ENCODE assay signal across 25 cellular contexts in genomic region chr4:124104101-124104500, GRCh38.
DNase-seq lines count a peak whose midpoint lies in the region; FAIRE-seq and TF ChIP-seq lines count a peak whose summit lies in the region.
"Had no signal": no experiment of that assay in that cellular context is flagged by ENCODE, and none has a peak within 500 bp of the region (broad histone marks: within the 10 kb centered on the region; RNA-seq: fewer than 3 reads in every experiment).

No MANE protein-coding gene starts in this region.

- H3K18ac ChIP-seq in H1 (ENCODE audit: extremely low read depth, low read length) = peak overlapping the region; percentile 1; the same call in 1 of the 2 replicates

- H3K79me1 ChIP-seq in H1 (ENCODE audit: low read depth, low read length) = no peaks in the 10 kb centered on the region

- H4K5ac ChIP-seq in H1 (ENCODE audit: insufficient read length, low read depth, low read length) = no peak overlapping the region

- H3K79me2 ChIP-seq in mammary epithelial cell (ENCODE audit: insufficient read depth, low read length) (no peaks in the 10 kb centered on the region), H1 (ENCODE audit: control insufficient read depth in 1 of 2, insufficient read depth in 2 of 2, low read length in 2 of 2) (no peaks in the 10 kb centered on the region)

- no peak overlapping the region for H3K4me3 ChIP-seq in mammary epithelial cell (replicated peaks in 1 of 3; ENCODE audit: insufficient read depth in 1 of 3, low read depth in 2 of 3, low read length in 3 of 3)
- H3K4me3 ChIP-seq in breast epithelium = no peak overlapping the region
- H3K4me3 ChIP-seq in H1 (ENCODE audit: extremely low read depth in 1 of 4, insufficient read depth in 2 of 4, low read depth in 3 of 4, low read length in 4 of 4) = no peak overlapping the region
- H3K4me3 ChIP-seq in thyroid gland (replicated peaks in 1 of 3) = no peak overlapping the region
- H3K4me3 ChIP-seq: HAP-1, MG63 had no signal

- H2BK5ac ChIP-seq in H1 (ENCODE audit: low read depth, low read length) = no peak overlapping the region

- in situ Hi-C loops in mammary epithelial cell (cut with MboI; ENCODE audit: low sequenced_read_pairs in 2 of 2) = loop anchor here (10.0 to 25.0 kb wide), 6 partner anchors 329 to 992 kb away; partner anchors contain the start of gene SPRY1 (in 1 of the 2)

- TF ChIP-seq POLR2A in breast epithelium (IDR thresholded peaks at IDR 0.05) = no peak
- no peak for TF ChIP-seq POLR2A in H1 (IDR thresholded peaks at IDR 0.05; ENCODE audit: control extremely low read depth in 1 of 2, low read depth in 2 of 2, low read length in 2 of 2)
- no peak for TF ChIP-seq POLR2A in thyroid gland (IDR thresholded peaks at IDR 0.05)

- H2BK20ac ChIP-seq in H1 (ENCODE audit: low read length) = no peak overlapping the region

- H3K27ac ChIP-seq in mammary epithelial cell (ENCODE audit: insufficient read depth, low read depth, low read length) = no peak overlapping the region
- H3K27ac ChIP-seq in breast epithelium = no peak overlapping the region
- H3K27ac ChIP-seq in H1 (ENCODE audit: low read depth, low read length) = no peak overlapping the region
- no peak overlapping the region for H3K27ac ChIP-seq in thyroid gland
- H3K27ac ChIP-seq: 22Rv1, HL-60 had no signal

- H3K9me3 ChIP-seq in mammary epithelial cell (replicated peaks; ENCODE audit: insufficient read depth, low read length) (no peaks in the 10 kb centered on the region), breast epithelium (no peaks in the 10 kb centered on the region), H1 (ENCODE audit: insufficient read depth in 2 of 2, low read depth in 1 of 2, low read length in 1 of 2) (no peaks in the 10 kb centered on the region), thyroid gland (no peaks in the 10 kb centered on the region)
- H3K9me3 ChIP-seq: BE2C, HAP-1 had no signal

- BruUV-seq in mammary epithelial cell (replicated peaks; lab: Mats Ljungman, UMichigan) = no TSS peak

- TF ChIP-seq CTCF in mammary epithelial cell (conservative IDR thresholded peaks at IDR 0.05 in 1 of 2, IDR thresholded peaks at IDR 0.05 in 1 of 2; ENCODE audit: extremely low read depth in 1 of 2, insufficient read depth in 1 of 2, low read depth in 1 of 2, low read length in 2 of 2) (no peak), breast epithelium (IDR thresholded peaks at IDR 0.05) (no peak), H1 (IDR thresholded peaks at IDR 0.05; ENCODE audit: control extremely low read depth in 1 of 3, insufficient read depth in 1 of 3, low read depth in 1 of 3, low read length in 3 of 3) (no peak), thyroid gland (IDR thresholded peaks at IDR 0.05) (no peak)

- dilution Hi-C loops in mammary epithelial cell (cut with HindIII; ENCODE audit: low sequenced_read_pairs) = no loop called here

- H2AK5ac ChIP-seq in H1 (ENCODE audit: low read depth, low read length) = no peak overlapping the region

- H3K4me1 ChIP-seq in mammary epithelial cell (ENCODE audit: insufficient read depth, low read length) = peaks cover 9% of the 10 kb centered on the region
- no peaks in the 10 kb centered on the region for H3K4me1 ChIP-seq in breast epithelium
- H3K4me1 ChIP-seq in H1 (replicated peaks in 1 of 4; ENCODE audit: control insufficient read depth in 3 of 4, insufficient read depth in 4 of 4, low read length in 3 of 4) = no peaks in the 10 kb centered on the region
- H3K4me1 ChIP-seq in thyroid gland = no peaks in the 10 kb centered on the region
- H3K4me1 ChIP-seq: BE2C, HAP-1 had no signal

- TF ChIP-seq RAD21 in H1 (IDR thresholded peaks at IDR 0.05 in 1 of 2, conservative IDR thresholded peaks at IDR 0.05 in 1 of 2; ENCODE audit: low read depth in 2 of 2, low read length in 2 of 2) = no peak

- H3K9ac ChIP-seq in mammary epithelial cell (ENCODE audit: insufficient read depth, low read length) (no peak overlapping the region), H1 (replicated peaks in 1 of 4; ENCODE audit: extremely low read depth in 1 of 4, low read depth in 3 of 4, low read length in 3 of 4) (no peak overlapping the region)

- no peak overlapping the region for H2BK120ac ChIP-seq in H1 (replicated peaks; ENCODE audit: low read depth, low read length)

- no peaks in the 10 kb centered on the region for H3K36me3 ChIP-seq in mammary epithelial cell (ENCODE audit: insufficient read depth, low read length)
- no peaks in the 10 kb centered on the region for H3K36me3 ChIP-seq in breast epithelium
- H3K36me3 ChIP-seq in H1 (ENCODE audit: control insufficient read depth in 2 of 4, insufficient read depth in 4 of 4, low read length in 3 of 4) = no peaks in the 10 kb centered on the region
- H3K36me3 ChIP-seq in thyroid gland = no peaks in the 10 kb centered on the region
- H3K36me3 ChIP-seq: BE2C, HAP-1, MG63 had no signal

- FAIRE-seq in H1 (lab: Jason Lieb, UNC) = no peak
- FAIRE-seq: GM19239, RCC 7860 had no signal

- H2AFZ ChIP-seq in mammary epithelial cell (ENCODE audit: low read depth, low read length) = no peak overlapping the region
- H2AFZ ChIP-seq in H1 (ENCODE audit: low read length) = peak overlapping the region; percentile 25; the same call in 1 of the 2 replicates

- no peaks in the 10 kb centered on the region for H4K20me1 ChIP-seq in mammary epithelial cell (ENCODE audit: insufficient read depth, low read length)
- no peaks in the 10 kb centered on the region for H4K20me1 ChIP-seq in H1 (replicated peaks in 1 of 2; ENCODE audit: control insufficient read depth in 1 of 2, insufficient read depth in 2 of 2, low read length in 2 of 2)

- no peak overlapping the region for H2BK15ac ChIP-seq in H1 (ENCODE audit: low read length)

- H3K4me2 ChIP-seq in mammary epithelial cell (ENCODE audit: insufficient read depth, low read depth, low read length) (no peak overlapping the region), H1 (ENCODE audit: insufficient read depth in 1 of 2, low read depth in 2 of 2, low read length in 2 of 2) (no peak overlapping the region)

- no peak overlapping the region for H3K56ac ChIP-seq in H1 (replicated peaks; ENCODE audit: insufficient read length, low read depth, low read length)

- no peak overlapping the region for H4K91ac ChIP-seq in H1 (replicated peaks; ENCODE audit: insufficient read length, low read length)

- H2BK12ac ChIP-seq in H1 (ENCODE audit: low read depth, low read length) = no peak overlapping the region

- CTCF ChIA-PET in mammary epithelial cell (lab: Charles Lee; ENCODE audit: low non-redundant PET) = no interaction called here
- CTCF ChIA-PET in H1 (lab: Charles Lee; ENCODE audit: partially characterized antibody) = interaction anchor here (0.7 to 2.2 kb wide), 2 partner anchors 331 to 443 kb away, joined by 3 to 6 read pairs; no protein-coding TSS in a partner anchor

- H4K8ac ChIP-seq in H1 (ENCODE audit: extremely low read depth, insufficient read depth, low read length) = no peak overlapping the region; the same call in 1 of the 2 replicates

- TF ChIP-seq EP300 in H1 (IDR thresholded peaks at IDR 0.05; ENCODE audit: borderline replicate concordance in 1 of 2, low read depth in 2 of 2, low read length in 2 of 2) = no peak

- no peak overlapping the region for H3K23ac ChIP-seq in H1 (ENCODE audit: insufficient read length)

- 89% methylated on average over 3 of the region's 3 CpGs for WGBS in mammary epithelial cell (ENCODE audit: low coverage, missing lambda C conversion rate)
- 92% methylated on average over 3 of the region's 3 CpGs; no CpG with 5 or more reads in 1 of the 2 experiments for WGBS in H1 (ENCODE audit: extremely low coverage in 1 of 2, insufficient coverage in 1 of 2, insufficient read length in 1 of 2, insufficient replicate concordance in 2 of 2, low coverage in 1 of 2, low lambda C conversion rate in 2 of 2, missing lambda C conversion rate in 1 of 2), 2 experiments
- WGBS in thyroid gland, 2 donors = 93 to 98% methylated on average over 3 of the region's 3 CpGs

- no peak overlapping the region for H3K4ac ChIP-seq in H1 (replicated peaks; ENCODE audit: insufficient read length, low read depth, low read length)

- H3K27me3 ChIP-seq in mammary epithelial cell (ENCODE audit: insufficient read depth, low read length) (no peaks in the 10 kb centered on the region), breast epithelium (no peaks in the 10 kb centered on the region), H1 (replicated peaks in 1 of 4; ENCODE audit: control insufficient read depth in 3 of 4, extremely low read depth in 1 of 4, insufficient read depth in 3 of 4, low read length in 3 of 4) (no peaks in the 10 kb centered on the region), thyroid gland (no peaks in the 10 kb centered on the region)
- H3K27me3 ChIP-seq: BE2C, MG63 had no signal

- POLR2A ChIA-PET in H1 (lab: Charles Lee; ENCODE audit: partially characterized antibody) = no interaction called here

- intact Hi-C loops in mammary epithelial cell (cut with micrococcal nuclease) (no loop called here), breast epithelium (cut with DNase I; ENCODE audit: low total_unique reads) (no loop called here), thyroid gland (cut with DNase I) (no loop called here)

- no peak overlapping the region for H3K14ac ChIP-seq in H1 (ENCODE audit: insufficient read length)

- DNase-seq in mammary epithelial cell (peak; percentile 48), breast epithelium (ENCODE audit: low spot score in 2 of 2) (no peak), H1 (ENCODE audit: low read depth in 1 of 2, low spot score in 2 of 2) (no peak), foreskin melanocyte (peak; percentile 64), glomerular visceral epithelial cell (ENCODE audit: extremely low spot score) (no peak), thyroid gland (no peak), kidney tubule cell (ENCODE audit: low spot score) (no peak)
- DNase-seq in stimulated activated CD4-positive, alpha-beta T cell treated with anti-CD3 and anti-CD28 coated beads, Interleukin-4, amount 100 ng/mL, for 4 hours = no peak
- DNase-seq: BE2C; CD4-positive, CD25-positive, alpha-beta regulatory T cell; COR-L47; DMS 273 treated with DMSO at 0.1 percent for 48 hours; DND-41; GF-D8; Karpas-422; MG63; NCI-H1092; NCI-H146; NCI-H2029 treated with DMSO at 0.1 percent for 48 hours; SHP77 had no signal

- no peaks in the 10 kb centered on the region for H3K23me2 ChIP-seq in H1 (ENCODE audit: low read depth, low read length)

TF ChIP-seq in H1, 55 proteins besides CTCF, POLR2A, EP300 and RAD21 (continues in another document):
- TF ChIP-seq TBP (IDR thresholded peaks at IDR 0.05; ENCODE audit: low read depth, low read length) = no peak
- TF ChIP-seq SAP30 (IDR thresholded peaks at IDR 0.05; ENCODE audit: insufficient read depth, insufficient replicate concordance, low read length) = no peak
- no peak for TF ChIP-seq FOSL1 (IDR thresholded peaks at IDR 0.05; ENCODE audit: insufficient read depth, low read depth, low read length)
- TF ChIP-seq CBX5 (IDR thresholded peaks at IDR 0.05; ENCODE audit: low read depth, low read length) = no peak
- TF ChIP-seq KDM1A (IDR thresholded peaks at IDR 0.05; ENCODE audit: borderline replicate concordance, low read length) = no peak
- no peak for TF ChIP-seq BACH1 (IDR thresholded peaks at IDR 0.05; ENCODE audit: low read length)
- no peak for TF ChIP-seq BRCA1 (IDR thresholded peaks at IDR 0.05; ENCODE audit: low read depth, low read length)

Comparison
In these comparisons a context has a peak if more than half of its experiments do, and no peak if none do; other contexts are left out.
1. DNase-seq: peak in mammary epithelial cell (single experiment) and foreskin melanocyte (single experiment); none in breast epithelium (0 of 2), H1 (0 of 2), glomerular visceral epithelial cell (single experiment), thyroid gland (0 of 2), stimulated activated CD4-positive, alpha-beta T cell treated with anti-CD3 and anti-CD28 coated beads, Interleukin-4, amount 100 ng/mL, for 4 hours (0 of 2) and kidney tubule cell (single experiment).